17 cellular contexts compared by ENCODE assay signal in genomic region chr15:84721381-84721780, GRCh38. TPM values are rescaled to one million over a fixed set of nuclear protein-coding genes. Genes with fewer than 3 reads are reported as not detected.
A peak's percentile ranks its signal among the peaks of the same experiment; 100 is the strongest.
DNase-seq lines count a peak whose midpoint lies in the region; ATAC-seq and TF ChIP-seq lines count a peak whose summit lies in the region.
"Had no signal": no experiment of that assay in that cellular context is flagged by ENCODE, and none has a peak within 500 bp of the region (broad histone marks: within the 10 kb centered on the region; RNA-seq: fewer than 3 reads in every experiment).

No MANE protein-coding gene starts in this region.

- peak overlapping the region; percentile 85 for H3K27ac Mint-ChIP-seq in activated CD4-positive, alpha-beta T cell treated with anti-CD3 and anti-CD28 coated beads for 36 hours
- no peak overlapping the region for H3K27ac Mint-ChIP-seq in type B pancreatic cell
- H3K27ac Mint-ChIP-seq: mesothelial cell of epicardium had no signal

- no peaks in the 10 kb centered on the region for H3K36me3 ChIP-seq in SJCRH30
- H3K36me3 ChIP-seq in effector memory CD4-positive, alpha-beta T cell (ENCODE audit: control insufficient read depth, insufficient read depth, low read length): no peaks in the 10 kb centered on the region
- H3K36me3 ChIP-seq in neuronal stem cell (replicated peaks in 1 of 2; ENCODE audit: control insufficient read depth in 2 of 2, insufficient read depth in 2 of 2, low read length in 2 of 2): no peaks in the 10 kb centered on the region
- H3K36me3 ChIP-seq: thyroid gland had no signal

- DNase-seq in activated CD4-positive, alpha-beta T cell treated with anti-CD3 and anti-CD28 coated beads for 36 hours: no peak
- no peak for DNase-seq in activated CD4-positive, alpha-beta T cell treated with anti-CD3 and anti-CD28 coated beads for 4 hours
- DNase-seq in SJCRH30 (peak; percentile 61 to 73), neuronal stem cell (ENCODE audit: low spot score) (no peak), type B pancreatic cell (ENCODE audit: extremely low spot score, unreplicated experiment) (no peak), A172 (ENCODE audit: low spot score) (no peak), NCI-H1436 treated with DMSO at 0.1 percent for 48 hours (lab: John Stamatoyannopoulos, UW) (no peak)
- DNase-seq in effector memory CD4-positive, alpha-beta T cell: no peak
- DNase-seq: anterior cingulate cortex, Caco-2, IMR-90, islet precursor cell, NCI-H1417, NCI-H446, thyroid gland had no signal

- H3K4ac ChIP-seq in neuronal stem cell (ENCODE audit: low read length): no peak overlapping the region

- H3K9ac ChIP-seq in neuronal stem cell (ENCODE audit: low read depth, low read length, poor library complexity): no peak overlapping the region

- H3K4me2 ChIP-seq in neuronal stem cell (ENCODE audit: insufficient read depth, low read length, poor library complexity, severe bottlenecking): no peak overlapping the region

- H2BK15ac ChIP-seq in neuronal stem cell (ENCODE audit: low read length): no peak overlapping the region

- no peak overlapping the region for H3K18ac ChIP-seq in neuronal stem cell (ENCODE audit: low read length)

- peaks cover 52% of the 10 kb centered on the region for H3K4me1 Mint-ChIP-seq in activated CD4-positive, alpha-beta T cell treated with anti-CD3 and anti-CD28 coated beads for 36 hours
- peaks cover 5% of the 10 kb centered on the region for H3K4me1 Mint-ChIP-seq in type B pancreatic cell (ENCODE audit: unreplicated experiment)

- CTCF ChIA-PET in activated CD4-positive, alpha-beta T cell treated with anti-CD3 and anti-CD28 coated beads for 36 hours (lab: Charles Lee): interaction anchor here (0.7 to 2.1 kb wide), 6 partner anchors 9 to 116 kb away, joined by 3 to 7 read pairs (median 4); no protein-coding TSS in a partner anchor

- H2BK12ac ChIP-seq in neuronal stem cell (ENCODE audit: low read length): no peak overlapping the region

- no peak overlapping the region for H3K14ac ChIP-seq in neuronal stem cell (ENCODE audit: low read length)

- H3K4me1 ChIP-seq in SJCRH30 (peaks cover 17% of the 10 kb centered on the region), neuronal stem cell (ENCODE audit: control insufficient read depth in 2 of 2, insufficient read depth in 1 of 2, low read depth in 1 of 2, low read length in 2 of 2) (peaks cover 0 to 4% of the 10 kb centered on the region in 2 donors)
- H3K4me1 ChIP-seq in effector memory CD4-positive, alpha-beta T cell (ENCODE audit: control insufficient read depth, insufficient read depth, low read length, poor library complexity, severe bottlenecking): peaks cover 32% of the 10 kb centered on the region

- peak overlapping the region; percentile 36 for H2AFZ ChIP-seq in neuronal stem cell (ENCODE audit: low read length)

- no peak overlapping the region for H2AK5ac ChIP-seq in neuronal stem cell (ENCODE audit: low read depth, low read length)

- no peaks in the 10 kb centered on the region for H3K27me3 Mint-ChIP-seq in activated CD4-positive, alpha-beta T cell treated with anti-CD3 and anti-CD28 coated beads for 36 hours
- H3K27me3 Mint-ChIP-seq in type B pancreatic cell: no peaks in the 10 kb centered on the region

- whole genome bisulfite sequencing in neuronal stem cell (ENCODE audit: extremely low coverage in 2 of 2, insufficient read length in 2 of 2, insufficient replicate concordance in 1 of 2), 2 donors: no CpG with 5 or more reads among the region's 2 CpGs

- H3K36me3 Mint-ChIP-seq in activated CD4-positive, alpha-beta T cell treated with anti-CD3 and anti-CD28 coated beads for 36 hours (ENCODE audit: low read depth): no peaks in the 10 kb centered on the region
- H3K36me3 Mint-ChIP-seq in type B pancreatic cell: no peaks in the 10 kb centered on the region
- H3K36me3 Mint-ChIP-seq: mesothelial cell of epicardium had no signal

- ATAC-seq in activated CD4-positive, alpha-beta T cell treated with anti-CD3 and anti-CD28 coated beads for 36 hours: no peak

- POLR2A ChIA-PET in activated CD4-positive, alpha-beta T cell treated with anti-CD3 and anti-CD28 coated beads for 36 hours (lab: Charles Lee): no interaction called here

- no peak overlapping the region for H4K8ac ChIP-seq in neuronal stem cell (ENCODE audit: low read depth, low read length)

- H2BK120ac ChIP-seq in neuronal stem cell (ENCODE audit: low read depth, low read length): no peak overlapping the region

- no peak overlapping the region for H3K23ac ChIP-seq in neuronal stem cell (ENCODE audit: low read depth, low read length, poor library complexity)

- no peaks in the 10 kb centered on the region for H3K9me3 Mint-ChIP-seq in activated CD4-positive, alpha-beta T cell treated with anti-CD3 and anti-CD28 coated beads for 36 hours (ENCODE audit: low read depth)
- no peaks in the 10 kb centered on the region for H3K9me3 Mint-ChIP-seq in type B pancreatic cell
- H3K9me3 Mint-ChIP-seq: mesothelial cell of epicardium had no signal

- no peak overlapping the region for H3K4me3 Mint-ChIP-seq in activated CD4-positive, alpha-beta T cell treated with anti-CD3 and anti-CD28 coated beads for 36 hours
- H3K4me3 Mint-ChIP-seq in type B pancreatic cell: no peak overlapping the region
- H3K4me3 Mint-ChIP-seq: mesothelial cell of epicardium had no signal

- no peak overlapping the region for H2BK5ac ChIP-seq in neuronal stem cell (ENCODE audit: low read length)

- H3K27me3 ChIP-seq in SJCRH30 (no peaks in the 10 kb centered on the region), neuronal stem cell (ENCODE audit: control insufficient read depth in 3 of 3, insufficient read depth in 3 of 3, low read depth in 1 of 3, low read length in 3 of 3) (no peaks in the 10 kb centered on the region)
- H3K27me3 ChIP-seq in effector memory CD4-positive, alpha-beta T cell (replicated peaks; ENCODE audit: control insufficient read depth, insufficient read depth, low read length, poor library complexity, severe bottlenecking): no peaks in the 10 kb centered on the region
- H3K27me3 ChIP-seq: thyroid gland had no signal

- H3K4me3 ChIP-seq in SJCRH30 (no peak overlapping the region), neuronal stem cell (ENCODE audit: low read length in 2 of 2) (no peak overlapping the region)
- no peak overlapping the region for H3K4me3 ChIP-seq in effector memory CD4-positive, alpha-beta T cell (ENCODE audit: insufficient read depth, low read depth, low read length, poor library complexity, severe bottlenecking)
- H3K4me3 ChIP-seq: SK-N-MC, thyroid gland had no signal

- H4K91ac ChIP-seq in neuronal stem cell (ENCODE audit: low read depth, low read length, poor library complexity): no peak overlapping the region

- H3K79me1 ChIP-seq in neuronal stem cell (ENCODE audit: low read depth, low read length): no peaks in the 10 kb centered on the region

- H3K9me3 ChIP-seq in SJCRH30 (replicated peaks) (no peaks in the 10 kb centered on the region), neuronal stem cell (replicated peaks in 1 of 2; ENCODE audit: control insufficient read depth in 2 of 2, insufficient read depth in 1 of 2, low read depth in 1 of 2, low read length in 2 of 2) (no peaks in the 10 kb centered on the region)
- H3K9me3 ChIP-seq in effector memory CD4-positive, alpha-beta T cell (ENCODE audit: control insufficient read depth, low read length): no peaks in the 10 kb centered on the region
- H3K9me3 ChIP-seq: Caco-2, thyroid gland had no signal

- H3K27ac ChIP-seq in SJCRH30 (no peak overlapping the region), neuronal stem cell (replicated peaks; ENCODE audit: low read length) (no peak overlapping the region)
- peak overlapping the region; percentile 5 for H3K27ac ChIP-seq in effector memory CD4-positive, alpha-beta T cell (ENCODE audit: insufficient read depth, low read length, poor library complexity, severe bottlenecking)
- H3K27ac ChIP-seq: SK-N-MC, thyroid gland had no signal

- TF ChIP-seq CTCF in type B pancreatic cell (conservative IDR thresholded peaks at IDR 0.05): no peak

- intact Hi-C loops in activated CD4-positive, alpha-beta T cell treated with anti-CD3 and anti-CD28 coated beads for 36 hours (cut with DNase I, micrococcal nuclease): no loop called here

RNA-seq across cellular contexts. Expression of gene SEC11A, which starts 5.4 kb away (rescaled TPM):
- total RNA-seq in activated CD4-positive, alpha-beta T cell treated with anti-CD3 and anti-CD28 coated beads for 36 hours: 100 to 1,000 TPM in 1 of 2 experiments, 10 to 100 TPM in 1; 66.6 to 111 TPM
- total RNA-seq in SJCRH30 (2014; rRNA removed; shearing (Covaris generic)): 258 and 277 TPM in 2 replicates
- polyA plus RNA-seq in neuronal stem cell (2013, experiment 1 of 2): 292 TPM
- 291 TPM for polyA plus RNA-seq in neuronal stem cell (2013, experiment 2 of 2)
- total RNA-seq in type B pancreatic cell (ENCODE audit: low replicate concordance): 178 and 185 TPM in 2 replicates
- 262 and 270 TPM in 2 replicates for total RNA-seq in A172 (2014; rRNA removed; shearing (Covaris generic))

RNA-seq across cellular contexts. Expression of gene ZNF592, which starts 27.0 kb away (rescaled TPM):
- total RNA-seq in activated CD4-positive, alpha-beta T cell treated with anti-CD3 and anti-CD28 coated beads for 36 hours: 10 to 100 TPM; 25.5 to 30.8 TPM
- 12.6 and 13.0 TPM in 2 replicates for total RNA-seq in SJCRH30 (2014; rRNA removed; shearing (Covaris generic))
- polyA plus RNA-seq in neuronal stem cell (2013, experiment 1 of 2): 9.5 TPM
- polyA plus RNA-seq in neuronal stem cell (2013, experiment 2 of 2): 9.8 TPM
- 26.4 and 26.8 TPM in 2 replicates for total RNA-seq in type B pancreatic cell (ENCODE audit: low replicate concordance)
- total RNA-seq in A172 (2014; rRNA removed; shearing (Covaris generic)): 5.6 and 6.9 TPM in 2 replicates

Comparison
In these comparisons a context has a peak if more than half of its experiments do, and no peak if none do; other contexts are left out.
1. DNase-seq: peak in SJCRH30 (2 of 2); none in activated CD4-positive, alpha-beta T cell treated with anti-CD3 and anti-CD28 coated beads for 36 hours (single experiment), activated CD4-positive, alpha-beta T cell treated with anti-CD3 and anti-CD28 coated beads for 4 hours (0 of 2), effector memory CD4-positive, alpha-beta T cell (0 of 3), neuronal stem cell (single experiment), type B pancreatic cell (single experiment), A172 (single experiment) and NCI-H1436 treated with DMSO at 0.1 percent for 48 hours (single experiment).